1 cellular context compared by ENCODE assay signal in genomic region chr12:122363782-122364181, GRCh38.
TF ChIP-seq lines count a peak whose summit lies in the region.

No MANE protein-coding gene starts in this region.

TF ChIP-seq in GM23338, 12 proteins besides CTCF, POLR2A, EP300 and RAD21:
- no peak for TF ChIP-seq EZH2phosphoT487 (IDR thresholded peaks at IDR 0.05; ENCODE audit: unreplicated experiment)
- TF ChIP-seq ZNF462 (CRISPR knock-in tag; IDR thresholded peaks at IDR 0.05), result no peak
- no peak for TF ChIP-seq ETS1 (IDR thresholded peaks at IDR 0.05)
- no peak for TF ChIP-seq CREB1 (CRISPR knock-in tag; IDR thresholded peaks at IDR 0.05; ENCODE audit: low read depth)
- TF ChIP-seq JUNB (IDR thresholded peaks at IDR 0.05; ENCODE audit: unreplicated experiment), result no peak
- no peak for TF ChIP-seq ZNF331 (CRISPR knock-in tag; IDR thresholded peaks at IDR 0.05; ENCODE audit: low read depth)
- TF ChIP-seq, protein P1, sequence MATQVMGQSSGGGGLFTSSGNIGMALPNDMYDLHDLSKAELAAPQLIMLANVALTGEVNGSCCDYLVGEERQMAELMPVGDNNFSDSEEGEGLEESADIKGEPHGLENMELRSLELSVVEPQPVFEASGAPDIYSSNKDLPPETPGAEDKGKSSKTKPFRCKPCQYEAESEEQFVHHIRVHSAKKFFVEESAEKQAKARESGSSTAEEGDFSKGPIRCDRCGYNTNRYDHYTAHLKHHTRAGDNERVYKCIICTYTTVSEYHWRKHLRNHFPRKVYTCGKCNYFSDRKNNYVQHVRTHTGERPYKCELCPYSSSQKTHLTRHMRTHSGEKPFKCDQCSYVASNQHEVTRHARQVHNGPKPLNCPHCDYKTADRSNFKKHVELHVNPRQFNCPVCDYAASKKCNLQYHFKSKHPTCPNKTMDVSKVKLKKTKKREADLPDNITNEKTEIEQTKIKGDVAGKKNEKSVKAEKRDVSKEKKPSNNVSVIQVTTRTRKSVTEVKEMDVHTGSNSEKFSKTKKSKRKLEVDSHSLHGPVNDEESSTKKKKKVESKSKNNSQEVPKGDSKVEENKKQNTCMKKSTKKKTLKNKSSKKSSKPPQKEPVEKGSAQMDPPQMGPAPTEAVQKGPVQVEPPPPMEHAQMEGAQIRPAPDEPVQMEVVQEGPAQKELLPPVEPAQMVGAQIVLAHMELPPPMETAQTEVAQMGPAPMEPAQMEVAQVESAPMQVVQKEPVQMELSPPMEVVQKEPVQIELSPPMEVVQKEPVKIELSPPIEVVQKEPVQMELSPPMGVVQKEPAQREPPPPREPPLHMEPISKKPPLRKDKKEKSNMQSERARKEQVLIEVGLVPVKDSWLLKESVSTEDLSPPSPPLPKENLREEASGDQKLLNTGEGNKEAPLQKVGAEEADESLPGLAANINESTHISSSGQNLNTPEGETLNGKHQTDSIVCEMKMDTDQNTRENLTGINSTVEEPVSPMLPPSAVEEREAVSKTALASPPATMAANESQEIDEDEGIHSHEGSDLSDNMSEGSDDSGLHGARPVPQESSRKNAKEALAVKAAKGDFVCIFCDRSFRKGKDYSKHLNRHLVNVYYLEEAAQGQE (IDR thresholded peaks at IDR 0.05; ENCODE audit: unreplicated experiment), result no peak
- no peak for TF ChIP-seq STAT1 (IDR thresholded peaks at IDR 0.05; ENCODE audit: unreplicated experiment)
- TF ChIP-seq NANOG (IDR thresholded peaks at IDR 0.05; ENCODE audit: borderline replicate concordance), result no peak
- TF ChIP-seq POLR2AphosphoS5 (IDR thresholded peaks at IDR 0.05; ENCODE audit: low read depth), result no peak
- TF ChIP-seq EZH2 (IDR thresholded peaks at IDR 0.05; ENCODE audit: low read depth, unreplicated experiment), result no peak
- TF ChIP-seq ZNF114 (CRISPR knock-in tag; IDR thresholded peaks at IDR 0.05), result no peak
